1 cellular context compared by ENCODE assay signal in genomic region chr3:45143673-45144670, GRCh38.
TF ChIP-seq lines count a peak whose summit lies in the region.

No MANE protein-coding gene starts in this region.

TF ChIP-seq in GM23338, 12 proteins besides CTCF, POLR2A, EP300 and RAD21 (continued from another document):
- no peak for TF ChIP-seq ZNF462 (CRISPR knock-in tag; IDR thresholded peaks at IDR 0.05)
- no peak for TF ChIP-seq NANOG (IDR thresholded peaks at IDR 0.05; ENCODE audit: borderline replicate concordance)
- no peak for TF ChIP-seq ZNF331 (CRISPR knock-in tag; IDR thresholded peaks at IDR 0.05; ENCODE audit: low read depth)
- no peak for TF ChIP-seq ZNF114 (CRISPR knock-in tag; IDR thresholded peaks at IDR 0.05)
- TF ChIP-seq EZH2phosphoT487 (IDR thresholded peaks at IDR 0.05; ENCODE audit: unreplicated experiment), result no peak
- TF ChIP-seq, protein P1, sequence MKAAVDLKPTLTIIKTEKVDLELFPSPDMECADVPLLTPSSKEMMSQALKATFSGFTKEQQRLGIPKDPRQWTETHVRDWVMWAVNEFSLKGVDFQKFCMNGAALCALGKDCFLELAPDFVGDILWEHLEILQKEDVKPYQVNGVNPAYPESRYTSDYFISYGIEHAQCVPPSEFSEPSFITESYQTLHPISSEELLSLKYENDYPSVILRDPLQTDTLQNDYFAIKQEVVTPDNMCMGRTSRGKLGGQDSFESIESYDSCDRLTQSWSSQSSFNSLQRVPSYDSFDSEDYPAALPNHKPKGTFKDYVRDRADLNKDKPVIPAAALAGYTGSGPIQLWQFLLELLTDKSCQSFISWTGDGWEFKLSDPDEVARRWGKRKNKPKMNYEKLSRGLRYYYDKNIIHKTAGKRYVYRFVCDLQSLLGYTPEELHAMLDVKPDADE (IDR thresholded peaks at IDR 0.05), result no peak
- TF ChIP-seq EZH2 (IDR thresholded peaks at IDR 0.05; ENCODE audit: low read depth, unreplicated experiment), result no peak
- no peak for TF ChIP-seq POLR2AphosphoS5 (IDR thresholded peaks at IDR 0.05; ENCODE audit: low read depth)
- no peak for TF ChIP-seq JUNB (IDR thresholded peaks at IDR 0.05; ENCODE audit: unreplicated experiment)
- TF ChIP-seq STAT1 (IDR thresholded peaks at IDR 0.05; ENCODE audit: unreplicated experiment), result no peak
